1 cellular context compared by ENCODE assay signal in the genomic region with DNA sequence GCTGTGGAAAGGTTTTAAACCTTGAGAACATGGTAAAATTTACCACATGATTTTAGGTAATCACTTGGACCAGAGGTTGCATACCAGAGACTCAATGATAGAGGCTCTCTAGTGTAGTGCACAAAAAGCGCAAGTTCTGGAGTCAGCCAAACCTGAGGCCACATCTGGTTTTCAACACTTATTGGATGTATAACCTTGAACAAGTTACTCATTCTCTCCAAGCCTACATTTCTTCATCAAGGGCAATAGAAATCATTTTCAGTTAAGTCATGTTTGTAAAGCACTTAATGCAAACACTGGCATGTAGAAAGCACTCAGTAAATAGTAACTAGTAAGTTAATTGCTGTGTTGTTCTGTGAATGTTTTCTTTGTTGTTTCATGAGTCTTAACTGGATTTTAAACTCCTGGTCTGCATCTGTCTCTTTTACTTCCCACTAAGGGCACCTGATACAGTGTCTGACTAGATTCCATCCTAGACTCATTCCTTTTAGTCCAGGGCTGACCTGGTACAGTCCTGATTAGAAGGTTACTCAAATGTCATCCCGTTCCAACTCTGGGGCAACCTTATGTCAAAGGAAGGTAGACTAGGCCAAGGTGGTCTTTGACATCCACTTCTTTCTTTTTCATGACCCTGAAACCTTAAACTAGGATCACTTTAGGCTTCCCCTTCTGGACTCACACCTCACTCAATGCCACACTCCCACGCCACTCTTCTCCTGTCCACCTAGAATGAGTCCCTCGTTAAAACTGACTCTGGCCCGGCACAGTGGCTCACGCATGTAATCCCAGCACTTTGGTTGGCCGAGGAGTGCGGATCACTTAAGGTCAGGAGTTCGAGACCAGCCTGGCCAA.
TF ChIP-seq lines count a peak whose summit lies in the region.

No MANE protein-coding gene starts in this region.

TF ChIP-seq in HepG2, 621 proteins besides CTCF, POLR2A, EP300 and RAD21 (continued from another document):
- TF ChIP-seq, protein P1, sequence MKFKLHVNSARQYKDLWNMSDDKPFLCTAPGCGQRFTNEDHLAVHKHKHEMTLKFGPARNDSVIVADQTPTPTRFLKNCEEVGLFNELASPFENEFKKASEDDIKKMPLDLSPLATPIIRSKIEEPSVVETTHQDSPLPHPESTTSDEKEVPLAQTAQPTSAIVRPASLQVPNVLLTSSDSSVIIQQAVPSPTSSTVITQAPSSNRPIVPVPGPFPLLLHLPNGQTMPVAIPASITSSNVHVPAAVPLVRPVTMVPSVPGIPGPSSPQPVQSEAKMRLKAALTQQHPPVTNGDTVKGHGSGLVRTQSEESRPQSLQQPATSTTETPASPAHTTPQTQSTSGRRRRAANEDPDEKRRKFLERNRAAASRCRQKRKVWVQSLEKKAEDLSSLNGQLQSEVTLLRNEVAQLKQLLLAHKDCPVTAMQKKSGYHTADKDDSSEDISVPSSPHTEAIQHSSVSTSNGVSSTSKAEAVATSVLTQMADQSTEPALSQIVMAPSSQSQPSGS (CRISPR knock-in tag; IDR thresholded peaks at IDR 0.05): peak; percentile 79; the same call in 1 of the 2 replicates
- TF ChIP-seq SNAPC2 (CRISPR knock-in tag; IDR thresholded peaks at IDR 0.05) (0 out of 2 replicates have a peak, but pooled peaks have one; percentile 45), ZFP1 (CRISPR knock-in tag; IDR thresholded peaks at IDR 0.05) (0 out of 2 replicates have a peak, but pooled peaks have one; percentile 33), NR2F2 (IDR thresholded peaks at IDR 0.05; ENCODE audit: borderline replicate concordance, low read depth) (peak; percentile 76; the same call in 1 of the 2 replicates), HNRNPLL (IDR thresholded peaks at IDR 0.05; ENCODE audit: low read depth, low read length, poor library complexity, severe bottlenecking) (peak; percentile 34), SMAD9 (CRISPR knock-in tag; IDR thresholded peaks at IDR 0.05) (0 out of 2 replicates have a peak, but pooled peaks have one; percentile 37), ZNF703 (CRISPR knock-in tag; IDR thresholded peaks at IDR 0.05; ENCODE audit: borderline replicate concordance) (no peak), TARDBP (CRISPR knock-in tag; IDR thresholded peaks at IDR 0.05) (peak; percentile 82), NFE2L2 (IDR thresholded peaks at IDR 0.05; ENCODE audit: low read length) (peak; percentile 9; the same call in 1 of the 2 replicates), ZFP36L1 (CRISPR knock-in tag; IDR thresholded peaks at IDR 0.05) (no peak), PHF5A (CRISPR knock-in tag; IDR thresholded peaks at IDR 0.05; ENCODE audit: low read depth, unreplicated experiment) (peak; percentile 27), FOSL1 (CRISPR knock-in tag; IDR thresholded peaks at IDR 0.05; ENCODE audit: borderline replicate concordance) (no peak; the same call in 1 of the 2 replicates)
- TF ChIP-seq, protein P2, sequence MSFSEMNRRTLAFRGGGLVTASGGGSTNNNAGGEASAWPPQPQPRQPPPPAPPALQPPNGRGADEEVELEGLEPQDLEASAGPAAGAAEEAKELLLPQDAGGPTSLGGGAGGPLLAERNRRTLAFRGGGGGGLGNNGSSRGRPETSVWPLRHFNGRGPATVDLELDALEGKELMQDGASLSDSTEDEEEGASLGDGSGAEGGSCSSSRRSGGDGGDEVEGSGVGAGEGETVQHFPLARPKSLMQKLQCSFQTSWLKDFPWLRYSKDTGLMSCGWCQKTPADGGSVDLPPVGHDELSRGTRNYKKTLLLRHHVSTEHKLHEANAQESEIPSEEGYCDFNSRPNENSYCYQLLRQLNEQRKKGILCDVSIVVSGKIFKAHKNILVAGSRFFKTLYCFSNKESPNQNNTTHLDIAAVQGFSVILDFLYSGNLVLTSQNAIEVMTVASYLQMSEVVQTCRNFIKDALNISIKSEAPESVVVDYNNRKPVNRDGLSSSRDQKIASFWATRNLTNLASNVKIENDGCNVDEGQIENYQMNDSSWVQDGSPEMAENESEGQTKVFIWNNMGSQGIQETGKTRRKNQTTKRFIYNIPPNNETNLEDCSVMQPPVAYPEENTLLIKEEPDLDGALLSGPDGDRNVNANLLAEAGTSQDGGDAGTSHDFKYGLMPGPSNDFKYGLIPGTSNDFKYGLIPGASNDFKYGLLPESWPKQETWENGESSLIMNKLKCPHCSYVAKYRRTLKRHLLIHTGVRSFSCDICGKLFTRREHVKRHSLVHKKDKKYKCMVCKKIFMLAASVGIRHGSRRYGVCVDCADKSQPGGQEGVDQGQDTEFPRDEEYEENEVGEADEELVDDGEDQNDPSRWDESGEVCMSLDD (CRISPR knock-in tag; IDR thresholded peaks at IDR 0.05; ENCODE audit: borderline replicate concordance): no peak
- TF ChIP-seq, protein P3, sequence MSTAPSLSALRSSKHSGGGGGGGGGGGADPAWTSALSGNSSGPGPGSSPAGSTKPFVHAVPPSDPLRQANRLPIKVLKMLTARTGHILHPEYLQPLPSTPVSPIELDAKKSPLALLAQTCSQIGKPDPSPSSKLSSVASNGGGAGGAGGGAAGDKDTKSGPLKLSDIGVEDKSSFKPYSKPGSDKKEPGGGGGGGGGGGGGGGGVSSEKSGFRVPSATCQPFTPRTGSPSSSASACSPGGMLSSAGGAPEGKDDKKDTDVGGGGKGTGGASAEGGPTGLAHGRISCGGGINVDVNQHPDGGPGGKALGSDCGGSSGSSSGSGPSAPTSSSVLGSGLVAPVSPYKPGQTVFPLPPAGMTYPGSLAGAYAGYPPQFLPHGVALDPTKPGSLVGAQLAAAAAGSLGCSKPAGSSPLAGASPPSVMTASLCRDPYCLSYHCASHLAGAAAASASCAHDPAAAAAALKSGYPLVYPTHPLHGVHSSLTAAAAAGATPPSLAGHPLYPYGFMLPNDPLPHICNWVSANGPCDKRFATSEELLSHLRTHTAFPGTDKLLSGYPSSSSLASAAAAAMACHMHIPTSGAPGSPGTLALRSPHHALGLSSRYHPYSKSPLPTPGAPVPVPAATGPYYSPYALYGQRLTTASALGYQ (CRISPR knock-in tag; IDR thresholded peaks at IDR 0.05): peak; percentile 84
- TF ChIP-seq, protein P4, sequence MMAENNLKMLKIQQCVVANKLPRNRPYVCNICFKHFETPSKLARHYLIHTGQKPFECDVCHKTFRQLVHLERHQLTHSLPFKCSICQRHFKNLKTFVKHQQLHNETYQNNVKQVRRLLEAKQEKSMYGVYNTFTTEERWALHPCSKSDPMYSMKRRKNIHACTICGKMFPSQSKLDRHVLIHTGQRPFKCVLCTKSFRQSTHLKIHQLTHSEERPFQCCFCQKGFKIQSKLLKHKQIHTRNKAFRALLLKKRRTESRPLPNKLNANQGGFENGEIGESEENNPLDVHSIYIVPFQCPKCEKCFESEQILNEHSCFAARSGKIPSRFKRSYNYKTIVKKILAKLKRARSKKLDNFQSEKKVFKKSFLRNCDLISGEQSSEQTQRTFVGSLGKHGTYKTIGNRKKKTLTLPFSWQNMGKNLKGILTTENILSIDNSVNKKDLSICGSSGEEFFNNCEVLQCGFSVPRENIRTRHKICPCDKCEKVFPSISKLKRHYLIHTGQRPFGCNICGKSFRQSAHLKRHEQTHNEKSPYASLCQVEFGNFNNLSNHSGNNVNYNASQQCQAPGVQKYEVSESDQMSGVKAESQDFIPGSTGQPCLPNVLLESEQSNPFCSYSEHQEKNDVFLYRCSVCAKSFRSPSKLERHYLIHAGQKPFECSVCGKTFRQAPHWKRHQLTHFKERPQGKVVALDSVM (CRISPR knock-in tag; IDR thresholded peaks at IDR 0.05): 0 out of 2 replicates have a peak, but pooled peaks have one; percentile 10
- TF ChIP-seq, protein P5, sequence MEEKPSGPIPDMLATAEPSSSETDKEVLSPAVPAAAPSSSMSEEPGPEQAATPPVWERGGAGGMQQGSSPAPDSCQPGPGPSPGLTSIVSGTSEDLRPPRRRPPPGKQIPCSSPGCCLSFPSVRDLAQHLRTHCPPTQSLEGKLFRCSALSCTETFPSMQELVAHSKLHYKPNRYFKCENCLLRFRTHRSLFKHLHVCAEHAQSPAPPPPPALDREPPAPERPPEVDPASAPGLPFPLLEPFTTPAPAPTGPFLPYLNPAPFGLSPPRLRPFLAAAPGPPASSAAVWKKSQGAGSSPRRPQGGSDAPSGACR (CRISPR knock-in tag; IDR thresholded peaks at IDR 0.05): no peak
